28 cellular contexts compared by ENCODE assay signal in genomic region chr6:107405002-107405401, GRCh38.
"Had no signal": no experiment of that assay in that cellular context is flagged by ENCODE, and none has a peak within 500 bp of the region (broad histone marks: within the 10 kb centered on the region; RNA-seq: fewer than 3 reads in every experiment).

No MANE protein-coding gene starts in this region.

- H3K36me3 ChIP-seq: thoracic aorta, thyroid gland, transverse colon, upper lobe of left lung, upper lobe of right lung, uterus had no signal

- H3K27ac Mint-ChIP-seq: stimulated activated effector memory CD8-positive, alpha-beta T cell treated with anti-CD3 and anti-CD28 coated beads, Interleukin-12 subunit alpha, Interleukin-12 subunit beta, amount 100 ng/mL, for 72 hours; stimulated activated memory B cell treated with anti-CD40 and anti-IgM and Interleukin-4, amounts not matched to agents 10 μg/mL and 1 μg/mL and 100 μg/mL, for 72 hours; stimulated activated naive B cell treated with anti-CD40 and anti-IgM and Interleukin-4, amounts not matched to agents 10 μg/mL and 1 μg/mL and 100 μg/mL, for 72 hours; stimulated activated naive CD8-positive, alpha-beta T cell treated with anti-CD3 and anti-CD28 coated beads, Interleukin-15, amount 100 ng/mL, for 72 hours; stimulated activated naive CD8-positive, alpha-beta T cell treated with anti-CD3 and anti-CD28 coated beads, Interleukin-15, Interleukin-2, amounts not matched to agents 100 ng/mL and 50 ng/mL, for 24 hours; type B pancreatic cell had no signal

- ATAC-seq: stimulated activated effector memory CD8-positive, alpha-beta T cell treated with anti-CD3 and anti-CD28 coated beads, Interleukin-12 subunit alpha, Interleukin-12 subunit beta, amount 100 ng/mL, for 72 hours; stimulated activated memory B cell treated with anti-CD40 and anti-IgM and Interleukin-4, amounts not matched to agents 10 μg/mL and 1 μg/mL and 100 μg/mL, for 72 hours; stimulated activated naive B cell treated with anti-CD40 and anti-IgM and Interleukin-4, amounts not matched to agents 10 μg/mL and 1 μg/mL and 100 μg/mL, for 72 hours; stimulated activated naive CD8-positive, alpha-beta T cell treated with anti-CD3 and anti-CD28 coated beads, Interleukin-15, amount 100 ng/mL, for 72 hours; stimulated activated naive CD8-positive, alpha-beta T cell treated with anti-CD3 and anti-CD28 coated beads, Interleukin-15, Interleukin-2, amounts not matched to agents 100 U/mL and 50 U/mL, for 24 hours; upper lobe of right lung had no signal

- H3K4me3 Mint-ChIP-seq: stimulated activated effector memory CD8-positive, alpha-beta T cell treated with anti-CD3 and anti-CD28 coated beads, Interleukin-12 subunit alpha, Interleukin-12 subunit beta, amount 100 ng/mL, for 72 hours; stimulated activated memory B cell treated with anti-CD40 and anti-IgM and Interleukin-4, amounts not matched to agents 10 μg/mL and 1 μg/mL and 100 μg/mL, for 72 hours; stimulated activated naive B cell treated with anti-CD40 and anti-IgM and Interleukin-4, amounts not matched to agents 10 μg/mL and 1 μg/mL and 100 μg/mL, for 72 hours; stimulated activated naive CD8-positive, alpha-beta T cell treated with anti-CD3 and anti-CD28 coated beads, Interleukin-15, amount 100 ng/mL, for 72 hours; stimulated activated naive CD8-positive, alpha-beta T cell treated with anti-CD3 and anti-CD28 coated beads, Interleukin-15, Interleukin-2, amounts not matched to agents 100 ng/mL and 50 ng/mL, for 24 hours; type B pancreatic cell had no signal

- H3K27me3 Mint-ChIP-seq: stimulated activated memory B cell treated with anti-CD40 and anti-IgM and Interleukin-4, amounts not matched to agents 10 μg/mL and 1 μg/mL and 100 μg/mL, for 72 hours; stimulated activated naive B cell treated with anti-CD40 and anti-IgM and Interleukin-4, amounts not matched to agents 10 μg/mL and 1 μg/mL and 100 μg/mL, for 72 hours; stimulated activated naive CD8-positive, alpha-beta T cell treated with anti-CD3 and anti-CD28 coated beads, Interleukin-15, amount 100 ng/mL, for 72 hours; stimulated activated naive CD8-positive, alpha-beta T cell treated with anti-CD3 and anti-CD28 coated beads, Interleukin-15, Interleukin-2, amounts not matched to agents 100 ng/mL and 50 ng/mL, for 24 hours; type B pancreatic cell had no signal

- DNase-seq: stimulated activated CD4-positive, alpha-beta T cell treated with anti-CD3 and anti-CD28 coated beads, Interleukin-2, amount 100 ng/mL, for 48 hours; stimulated activated CD4-positive, alpha-beta T cell treated with anti-CD3 and anti-CD28 coated beads, Interleukin-4, amount 100 ng/mL, for 1 hour; stimulated activated CD4-positive, alpha-beta T cell treated with anti-CD3 and anti-CD28 coated beads, Interleukin-4, amount 100 ng/mL, for 24 hours; stimulated activated CD4-positive, alpha-beta T cell treated with anti-CD3 and anti-CD28 coated beads, Interleukin-4, amount 100 ng/mL, for 4 hours; stimulated activated CD8-positive, alpha-beta memory T cell treated with anti-CD3 and anti-CD28 coated beads, Interleukin-4, amount 100 ng/mL, for 48 hours; stimulated activated naive B cell treated with anti-CD40 and anti-IgM and Interleukin-4, amounts not matched to agents 10 μg/mL and 1 μg/mL and 100 μg/mL, for 72 hours; stimulated activated naive CD4-positive, alpha-beta T cell; stimulated activated naive CD4-positive, alpha-beta T cell treated with Interleukin-2 at 50 U/mL for 16 hours; stimulated activated naive CD8-positive, alpha-beta T cell treated with anti-CD3 and anti-CD28 coated beads, Interleukin-15, amount 100 ng/mL, for 72 hours; stimulated activated naive CD8-positive, alpha-beta T cell treated with anti-CD3 and anti-CD28 coated beads, Interleukin-15, Interleukin-2, amounts not matched to agents 100 U/mL and 50 U/mL, for 24 hours; stomach; substantia nigra; testis; thyroid gland; tibial artery; transverse colon; trophoblast cell; upper lobe of left lung; upper lobe of right lung; uterus had no signal

- H3K4me3 ChIP-seq: stomach, suprapubic skin, testis, thoracic aorta, thyroid gland, tibial artery, tibial nerve, transverse colon, upper lobe of left lung, upper lobe of right lung, uterus, vagina had no signal

- H3K4me1 Mint-ChIP-seq: stimulated activated naive CD8-positive, alpha-beta T cell treated with anti-CD3 and anti-CD28 coated beads, Interleukin-15, amount 100 ng/mL, for 72 hours had no signal

- H3K4me1 ChIP-seq: stomach, suprapubic skin, testis, tibial artery, tibial nerve, upper lobe of left lung, upper lobe of right lung, uterus, vagina had no signal

- H3K9me3 ChIP-seq: testis, thyroid gland had no signal

- H3K36me3 Mint-ChIP-seq: stimulated activated effector memory CD8-positive, alpha-beta T cell treated with anti-CD3 and anti-CD28 coated beads, Interleukin-12 subunit alpha, Interleukin-12 subunit beta, amount 100 ng/mL, for 72 hours had no signal

- H3K27ac ChIP-seq: stomach, suprapubic skin, testis, thoracic aorta, thyroid gland, tibial artery, tibial nerve, transverse colon, upper lobe of left lung, upper lobe of right lung, uterus, vagina had no signal
